ENCODE assay signal across 14 cellular contexts in genomic region chr2:46845542-46846453, GRCh38.
DNase-seq lines count a peak whose midpoint lies in the region; ATAC-seq, FAIRE-seq and TF ChIP-seq lines count a peak whose summit lies in the region.
"Had no signal": no experiment of that assay in that cellular context is flagged by ENCODE, and none has a peak within 500 bp of the region (broad histone marks: within the 10 kb centered on the region; RNA-seq: fewer than 3 reads in every experiment).

No MANE protein-coding gene starts in this region.

- POLR2A ChIA-PET in A549 (lab: Yijun Ruan, JAX) = interaction anchor here (1.3 kb wide), 1 partner anchor 10 kb away, joined by 3 read pairs; no protein-coding TSS in a partner anchor

- H3K9ac ChIP-seq in parathyroid adenoma = no peak overlapping the region

- H3K9me3 ChIP-seq in A549 (no peaks in the 10 kb centered on the region), parathyroid adenoma (ENCODE audit: control insufficient read depth, low read length) (no peaks in the 10 kb centered on the region)

- TF ChIP-seq RAD21 in A549 (conservative IDR thresholded peaks at IDR 0.05 in 1 of 2, IDR thresholded peaks at IDR 0.05 in 1 of 2) = no peak

- H3K4me1 ChIP-seq in A549 (peaks cover 54% of the 10 kb centered on the region), parathyroid adenoma (peaks cover 44% of the 10 kb centered on the region)

- WGBS in A549 (ENCODE audit: missing lambda C conversion rate) = 88% methylated on average over 16 of the region's 16 CpGs

- no peak for TF ChIP-seq POLR2A in A549 (IDR thresholded peaks at IDR 0.05; ENCODE audit: low read length)

- no peak for DNase-seq in A549 (ENCODE audit: low read depth in 1 of 2, low spot score in 1 of 2)
- DNase-seq in fibroblast of villous mesenchyme (ENCODE audit: low read depth) = peak; percentile 87
- no peak for DNase-seq in foreskin fibroblast
- no peak for DNase-seq in NCI-H2107 (lab: John Stamatoyannopoulos, UW)
- no peak for DNase-seq in AG08396 (ENCODE audit: low spot score)
- DNase-seq: activated CD4-positive, alpha-beta T cell treated with anti-CD3 and anti-CD28 coated beads for 36 hours; central memory CD4-positive, alpha-beta T cell; DND-41; NCI-H1436 had no signal

- H3K27ac ChIP-seq in A549 = peak overlapping the region; percentile 97 to 99
- H3K27ac ChIP-seq in VCaP = peak overlapping the region; percentile 91
- H3K27ac ChIP-seq in parathyroid adenoma = peak overlapping the region; percentile 88

- no peaks in the 10 kb centered on the region for H3K27me3 ChIP-seq in parathyroid adenoma (ENCODE audit: control insufficient read depth, insufficient read depth, low read length)

- no peak for TF ChIP-seq EP300 in A549 (IDR thresholded peaks at IDR 0.05)

- TF ChIP-seq CTCF in A549 (IDR thresholded peaks at IDR 0.05) = no peak
- TF ChIP-seq CTCF in VCaP (conservative IDR thresholded peaks at IDR 0.05) = no peak
- TF ChIP-seq CTCF in fibroblast of villous mesenchyme (IDR thresholded peaks at IDR 0.05; ENCODE audit: insufficient read depth, low read depth, low read length) = no peak
- no peak for TF ChIP-seq CTCF in parathyroid adenoma (IDR thresholded peaks at IDR 0.05)
- no peak for TF ChIP-seq CTCF in foreskin fibroblast (IDR thresholded peaks at IDR 0.05; ENCODE audit: low read depth, low read length)

- CTCF ChIA-PET in A549 (lab: Yijun Ruan, JAX) = interaction anchor here (1.1 to 2.6 kb wide), 11 partner anchors 10 to 69 kb away, joined by 3 to 8 read pairs (median 3); no protein-coding TSS in a partner anchor

- FAIRE-seq in A549 (lab: Jason Lieb, UNC) = peak; percentile 23
- FAIRE-seq: H54, HTR-8/SVneo had no signal

- no peaks in the 10 kb centered on the region for H3K36me3 ChIP-seq in parathyroid adenoma (ENCODE audit: control insufficient read depth, insufficient read depth, low read length)

- H2AFZ ChIP-seq in parathyroid adenoma = peak overlapping the region; percentile 87

- peak overlapping the region; percentile 62 for H3K4me2 ChIP-seq in A549
- no peak overlapping the region for H3K4me2 ChIP-seq in parathyroid adenoma (ENCODE audit: low read length)

- H3K4me3 ChIP-seq in A549 (no peak overlapping the region), fibroblast of villous mesenchyme (ENCODE audit: low read depth, low read length) (no peak overlapping the region), parathyroid adenoma (ENCODE audit: low read depth, low read length) (no peak overlapping the region), foreskin fibroblast (ENCODE audit: low read depth in 1 of 2, low read length in 2 of 2) (no peak overlapping the region)

- ATAC-seq in A549 (no peak), HG02798 (IDR thresholded peaks at IDR 0.05; ENCODE audit: poor library complexity, unreplicated experiment) (no peak)
- ATAC-seq: activated CD4-positive, alpha-beta T cell treated with anti-CD3 and anti-CD28 coated beads for 36 hours had no signal

- H3K79me2 ChIP-seq in parathyroid adenoma = no peaks in the 10 kb centered on the region

TF ChIP-seq in A549, 52 proteins besides CTCF, POLR2A, EP300 and RAD21:
- TF ChIP-seq FOXS1 (CRISPR knock-in tag; IDR thresholded peaks at IDR 0.05) (no peak), RCOR1 (IDR thresholded peaks at IDR 0.05; ENCODE audit: low read depth, low read length) (no peak), EHF (CRISPR knock-in tag; IDR thresholded peaks at IDR 0.05) (no peak), FOSB (CRISPR knock-in tag; IDR thresholded peaks at IDR 0.05) (no peak), MYC (IDR thresholded peaks at IDR 0.05; ENCODE audit: borderline replicate concordance, low read length) (no peak), NPAS2 (CRISPR knock-in tag; IDR thresholded peaks at IDR 0.05; ENCODE audit: borderline replicate concordance) (no peak), KDM1A (IDR thresholded peaks at IDR 0.05; ENCODE audit: low read depth) (no peak), CBX8 (IDR thresholded peaks at IDR 0.05) (no peak), EHMT2 (IDR thresholded peaks at IDR 0.05; ENCODE audit: low read depth) (no peak), GATA3 (IDR thresholded peaks at IDR 0.05; ENCODE audit: borderline replicate concordance) (no peak), HES2 (IDR thresholded peaks at IDR 0.05) (no peak), ZFP36 (IDR thresholded peaks at IDR 0.05; ENCODE audit: borderline replicate concordance, partially characterized antibody) (no peak), ZNF302 (CRISPR knock-in tag; IDR thresholded peaks at IDR 0.05) (no peak), SMC3 (IDR thresholded peaks at IDR 0.05) (no peak), CHD2 (IDR thresholded peaks at IDR 0.05; ENCODE audit: low read length, partially characterized antibody) (no peak), KDM5A (IDR thresholded peaks at IDR 0.05) (no peak), HDAC2 (IDR thresholded peaks at IDR 0.05) (no peak), NR3C1 (IDR thresholded peaks at IDR 0.05) (no peak), ATOH8 (CRISPR knock-in tag; IDR thresholded peaks at IDR 0.05; ENCODE audit: low read depth) (no peak)
